7 cellular contexts compared by ENCODE assay signal in the genomic region with DNA sequence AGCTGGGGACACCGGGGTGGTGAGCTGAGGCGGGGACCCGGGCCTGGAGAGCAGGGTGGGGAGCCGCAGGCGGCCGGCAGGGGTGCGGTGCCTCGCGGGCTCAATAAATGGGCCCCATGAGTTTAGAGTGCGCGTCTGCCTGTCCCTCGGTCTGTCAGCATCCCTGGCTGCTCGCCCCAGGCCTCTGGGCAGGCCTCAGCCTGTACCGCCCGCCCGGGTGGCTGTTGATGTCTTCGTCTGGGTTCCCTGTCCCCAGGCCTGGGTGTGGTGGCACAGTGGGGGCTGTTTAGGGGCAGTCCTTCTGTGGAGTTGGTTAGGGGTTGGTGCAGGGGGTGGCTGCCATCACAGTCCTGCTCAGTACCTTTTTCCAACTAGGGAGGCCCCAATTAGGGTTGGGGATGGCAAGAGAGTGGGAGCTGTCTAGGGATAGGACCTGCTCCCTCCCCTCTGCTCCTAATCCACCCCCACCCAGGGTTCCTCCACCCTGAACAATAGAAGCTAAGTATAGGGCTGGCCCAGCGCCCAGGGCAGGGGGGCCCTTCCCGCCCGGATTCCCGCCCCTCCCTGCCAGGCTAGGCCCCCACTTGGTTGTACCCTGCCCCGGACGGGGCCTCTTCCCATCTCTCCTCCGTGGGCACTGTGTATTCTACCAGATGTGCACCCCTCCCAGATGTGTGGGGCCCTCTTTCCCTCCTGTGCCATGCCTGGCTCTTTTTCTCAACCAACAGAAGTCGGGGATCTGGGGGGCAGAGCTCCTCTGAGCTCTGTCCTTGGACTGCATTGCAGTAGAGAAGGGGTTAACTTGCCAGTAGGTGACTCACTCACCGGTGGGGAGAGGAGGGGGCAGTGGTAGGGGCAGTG. TPM values are rescaled to one million over a fixed set of nuclear protein-coding genes. Genes with fewer than 3 reads are reported as not detected.
DNase-seq lines count a peak whose midpoint lies in the region; ATAC-seq and TF ChIP-seq lines count a peak whose summit lies in the region.

No MANE protein-coding gene starts in this region.

- CTCF ChIA-PET in activated naive CD4-positive, alpha-beta T cell treated with anti-CD3 and anti-CD28 coated beads for 36 hours (lab: Charles Lee), result interaction anchor here (1.1 to 1.4 kb wide), 2 partner anchors 15 to 65 kb away, joined by 3 to 4 read pairs; no protein-coding TSS in a partner anchor

- TF ChIP-seq POLR2A in ovary (IDR thresholded peaks at IDR 0.05), result no peak

- H3K4me1 Mint-ChIP-seq in activated naive CD4-positive, alpha-beta T cell treated with anti-CD3 and anti-CD28 coated beads for 36 hours (ENCODE audit: low read depth), result peaks cover 60% of the 10 kb centered on the region

- peak; percentile 61 for DNase-seq in GM06990 (ENCODE audit: extremely low read depth, insufficient read length)
- peak; percentile 66 for DNase-seq in NCI-H1105 treated with DMSO at 0.1 percent for 48 hours (lab: John Stamatoyannopoulos, UW)
- peak; percentile 28 for DNase-seq in activated naive CD4-positive, alpha-beta T cell treated with anti-CD3 and anti-CD28 coated beads for 36 hours
- DNase-seq in Right ventricle myocardium inferior (ENCODE audit: missing footprints), result peak; percentile 83
- peak; percentile 66 to 79 (median 76) for DNase-seq in ovary
- no peak for DNase-seq in middle frontal gyrus (ENCODE audit: extremely low spot score, low spot score)

- ATAC-seq in Right ventricle myocardium inferior (no peak), GM21528 (IDR thresholded peaks at IDR 0.05; ENCODE audit: low FRiP score, unreplicated experiment) (no peak)

- no peaks in the 10 kb centered on the region for H3K9me3 ChIP-seq in ovary

- intact Hi-C loops in activated naive CD4-positive, alpha-beta T cell treated with anti-CD3 and anti-CD28 coated beads for 36 hours (cut with micrococcal nuclease), result loop anchor here (2.0 kb wide), 5 partner anchors 15 to 159 kb away; a partner anchor contains a TSS
- intact Hi-C loops in Right ventricle myocardium inferior (cut with DNase I) (no loop called here), ovary (cut with DNase I) (loop anchor here in 2 of 4 donors (2.0 kb wide), 2 partner anchors 27 to 37 kb away; a partner anchor contains a TSS)

- peaks cover 32% of the 10 kb centered on the region for H3K4me1 ChIP-seq in ovary (ENCODE audit: insufficient read depth)

- H3K27ac ChIP-seq in ovary, result peak overlapping the region; percentile 83 to 98

- no peaks in the 10 kb centered on the region for H3K27me3 Mint-ChIP-seq in activated naive CD4-positive, alpha-beta T cell treated with anti-CD3 and anti-CD28 coated beads for 36 hours (ENCODE audit: low read depth)

- H3K36me3 Mint-ChIP-seq in activated naive CD4-positive, alpha-beta T cell treated with anti-CD3 and anti-CD28 coated beads for 36 hours (ENCODE audit: low read depth), result peaks cover 3% of the 10 kb centered on the region

- peak overlapping the region; percentile 68 for H3K4me3 Mint-ChIP-seq in activated naive CD4-positive, alpha-beta T cell treated with anti-CD3 and anti-CD28 coated beads for 36 hours

- H3K27me3 ChIP-seq in GM06990 (replicated peaks; ENCODE audit: control insufficient read depth, insufficient read depth, low read length) (no peaks in the 10 kb centered on the region), ovary (no peaks in the 10 kb centered on the region)

- H3K9me3 Mint-ChIP-seq in activated naive CD4-positive, alpha-beta T cell treated with anti-CD3 and anti-CD28 coated beads for 36 hours, result no peaks in the 10 kb centered on the region

- WGBS in ovary, 3 donors, result 8 to 11% (median 10%) methylated on average over 16 to 26 of the region's 26 CpGs

- TF ChIP-seq EP300 in ovary (IDR thresholded peaks at IDR 0.05), result no peak

- TF ChIP-seq CTCF in GM06990 (IDR thresholded peaks at IDR 0.05; ENCODE audit: insufficient read depth, low read length, poor library complexity, severe bottlenecking), result peak; percentile 7
- peak in 1 of 3 donors; percentile 10 for TF ChIP-seq CTCF in ovary (IDR thresholded peaks at IDR 0.05)

- H3K4me3 ChIP-seq in GM06990 (replicated peaks; ENCODE audit: low read depth, low read length) (peak overlapping the region; percentile 70), ovary (peak overlapping the region; percentile 91)

- peak overlapping the region; percentile 75 for H3K27ac Mint-ChIP-seq in activated naive CD4-positive, alpha-beta T cell treated with anti-CD3 and anti-CD28 coated beads for 36 hours

- H3K36me3 ChIP-seq in GM06990 (ENCODE audit: control insufficient read depth, insufficient read depth, low read length), result peaks cover 4% of the 10 kb centered on the region
- H3K36me3 ChIP-seq in ovary, result no peaks in the 10 kb centered on the region

RNA-seq across cellular contexts. Expression of a gene that starts 12.4 kb away (rescaled TPM):
- 10 to 100 TPM; 60.2 to 61.5 TPM for total RNA-seq in activated naive CD4-positive, alpha-beta T cell treated with anti-CD3 and anti-CD28 coated beads for 36 hours
- total RNA-seq in Right ventricle myocardium inferior (34.6 TPM), ovary (100 to 1,000 TPM in 4 of 7 donors, 10 to 100 TPM in 3; 24.6 to 139 (median 113) TPM)
- polyA plus RNA-seq in ovary, result 10 to 100 TPM in 1 of 2 donors, 1 to 10 TPM in 1; 6.6 to 71.0 TPM

RNA-seq across cellular contexts. Expression of a gene that starts 20.5 kb away (rescaled TPM):
- under 1 TPM; 0.27 to 0.43 TPM for total RNA-seq in activated naive CD4-positive, alpha-beta T cell treated with anti-CD3 and anti-CD28 coated beads for 36 hours
- total RNA-seq in Right ventricle myocardium inferior (0.51 TPM), ovary (1 to 10 TPM in 2 of 7 donors, under 1 TPM in 4, not detected in 1; 0.58 to 2.9 (median 0.78) TPM)
- under 1 TPM in 1 of 2 donors, not detected in 1; 0.71 TPM for polyA plus RNA-seq in ovary

RNA-seq across cellular contexts. Expression of a gene that starts 21.0 kb away (rescaled TPM):
- total RNA-seq in activated naive CD4-positive, alpha-beta T cell treated with anti-CD3 and anti-CD28 coated beads for 36 hours, result 10 to 100 TPM; 36.6 TPM
- total RNA-seq in Right ventricle myocardium inferior, result 3.7 TPM
- total RNA-seq in ovary, result 10 to 100 TPM; 15.8 to 40.2 (median 20.6) TPM
- 10 to 100 TPM in 1 of 2 donors, 1 to 10 TPM in 1; 4.1 to 23.4 TPM for polyA plus RNA-seq in ovary

RNA-seq across cellular contexts. Expression of a gene that starts 26.5 kb away (rescaled TPM):
- total RNA-seq in activated naive CD4-positive, alpha-beta T cell treated with anti-CD3 and anti-CD28 coated beads for 36 hours, result 10 to 100 TPM; 52.4 to 55.6 TPM
- total RNA-seq in Right ventricle myocardium inferior, result 44.4 TPM
- total RNA-seq in ovary, result 100 to 1,000 TPM in 1 of 7 donors, 10 to 100 TPM in 6; 23.1 to 110 (median 76.6) TPM
- 10 to 100 TPM; 31.7 to 51.0 TPM for polyA plus RNA-seq in ovary

RNA-seq across cellular contexts. Expression of a gene that starts 31.7 kb away (rescaled TPM):
- not detected for total RNA-seq in activated naive CD4-positive, alpha-beta T cell treated with anti-CD3 and anti-CD28 coated beads for 36 hours
- total RNA-seq in Right ventricle myocardium inferior, result 0.16 TPM
- 1 to 10 TPM in 1 of 7 donors, under 1 TPM in 4, not detected in 2; 0.20 to 1.7 (median 0.31) TPM for total RNA-seq in ovary
- under 1 TPM in 1 of 2 donors, not detected in 1; 0.08 TPM for polyA plus RNA-seq in ovary
